In the genomic region with DNA sequence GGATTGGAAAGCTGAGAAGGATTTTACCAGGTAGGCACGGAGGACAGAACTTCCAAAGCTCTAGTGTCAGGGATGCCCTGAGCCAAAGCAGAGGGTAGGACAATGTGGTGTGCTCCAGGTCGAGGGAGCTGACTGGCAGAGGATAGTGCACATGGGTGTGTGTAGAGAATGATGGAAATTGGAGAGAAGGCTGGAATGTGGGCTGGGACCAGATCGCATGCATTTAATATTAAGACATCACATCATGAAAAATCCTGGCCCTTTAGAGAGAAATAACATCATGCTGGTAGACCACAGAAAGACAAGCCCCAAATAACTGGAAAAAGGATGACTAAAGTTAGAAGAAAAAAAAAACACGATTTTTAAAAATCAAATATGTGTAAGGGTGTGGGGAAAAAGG, we compare ENCODE assay signal across 26 cellular contexts.
A peak's percentile ranks its signal among the peaks of the same experiment; 100 is the strongest.
DNase-seq lines count a peak whose midpoint lies in the region; ATAC-seq and TF ChIP-seq lines count a peak whose summit lies in the region.
"Had no signal": no experiment of that assay in that cellular context is flagged by ENCODE, and none has a peak within 500 bp of the region (broad histone marks: within the 10 kb centered on the region; RNA-seq: fewer than 3 reads in every experiment).

No MANE protein-coding gene starts in this region.

- H3K4me3 Mint-ChIP-seq in activated CD8-positive, alpha-beta memory T cell treated with anti-CD3 and anti-CD28 coated beads, Interleukin-2, amount 10 ng/mL, durations not matched to agents 7 days and 5 days: no peak overlapping the region
- no peak overlapping the region for H3K4me3 Mint-ChIP-seq in neural crest cell
- H3K4me3 Mint-ChIP-seq in activated T-cell treated with anti-CD3 and anti-CD28 coated beads, Interleukin-2, amount 50 U/mL, for 4 hours: no peak overlapping the region
- H3K4me3 Mint-ChIP-seq: activated naive CD8-positive, alpha-beta T cell treated with anti-CD3 and anti-CD28 coated beads, Interleukin-2, amount 10 ng/mL, durations not matched to agents 7 days and 5 days; B cell; dendritic cell treated with granulocyte-macrophage colony-stimulating factor and Interleukin-4, amounts not matched to agents 40 ng/mL and 50 ng/mL, for 4 days; H9; stimulated activated naive B cell treated with anti-CD40 and anti-IgM and Interleukin-4, amounts not matched to agents 10 μg/mL and 1 μg/mL and 100 μg/mL, for 72 hours had no signal

- peaks cover 67% of the 10 kb centered on the region for H3K4me1 Mint-ChIP-seq in activated CD8-positive, alpha-beta memory T cell treated with anti-CD3 and anti-CD28 coated beads, Interleukin-2, amount 10 ng/mL, durations not matched to agents 7 days and 5 days
- peaks cover 38% of the 10 kb centered on the region for H3K4me1 Mint-ChIP-seq in neural crest cell
- peaks cover 21% of the 10 kb centered on the region for H3K4me1 Mint-ChIP-seq in activated T-cell treated with anti-CD3 and anti-CD28 coated beads, Interleukin-2, amount 50 U/mL, for 4 hours (ENCODE audit: low read depth)

- no peak for DNase-seq in activated CD8-positive, alpha-beta memory T cell treated with anti-CD3 and anti-CD28 coated beads, Interleukin-2, amount 10 ng/mL, durations not matched to agents 7 days and 5 days
- no peak for DNase-seq in activated CD8-positive, alpha-beta memory T cell treated with anti-CD3 and anti-CD28 coated beads for 24 hours
- DNase-seq in dedifferentiated amniotic fluid mesenchymal stem cell (ENCODE audit: extremely low spot score) (peak; percentile 75), neural crest cell (ENCODE audit: low read depth, low spot score) (no peak), NCI-H510A treated with DMSO at 0.1 percent for 48 hours (lab: John Stamatoyannopoulos, UW) (no peak)
- no peak for DNase-seq in activated T-cell treated with anti-CD3 and anti-CD28 coated beads, Interleukin-2, amount 50 U/mL, for 4 hours
- no peak for DNase-seq in activated effector memory CD4-positive, alpha-beta T cell treated with Interleukin-2 at 50 U/mL for 16 hours
- DNase-seq: activated CD4-positive, alpha-beta T cell treated with anti-CD3 and anti-CD28 coated beads for 4 hours; activated gamma-delta T cell treated with Interleukin-2 at 50 U/mL for 16 hours; activated naive CD8-positive, alpha-beta T cell treated with anti-CD3 and anti-CD28 coated beads, Interleukin-2, amount 10 ng/mL, durations not matched to agents 7 days and 5 days; activated T-cell treated with anti-CD3 and anti-CD28 coated beads, Interleukin-2, amount 50 U/mL, for 1 hour; esophagus squamous epithelium; gastrocnemius medialis; H9; naive thymus-derived CD4-positive, alpha-beta T cell; NCI-H1436; NCI-H2081; NCI-H748 treated with DMSO at 0.1 percent for 48 hours; Right ventricle myocardium superior; stimulated activated naive B cell treated with anti-CD40 and anti-IgM and Interleukin-4, amounts not matched to agents 10 μg/mL and 1 μg/mL and 100 μg/mL, for 72 hours; SW 1271 had no signal

- H3K36me3 Mint-ChIP-seq in activated CD8-positive, alpha-beta memory T cell treated with anti-CD3 and anti-CD28 coated beads, Interleukin-2, amount 10 ng/mL, durations not matched to agents 7 days and 5 days: no peaks in the 10 kb centered on the region
- no peaks in the 10 kb centered on the region for H3K36me3 Mint-ChIP-seq in neural crest cell (ENCODE audit: low read depth)
- no peaks in the 10 kb centered on the region for H3K36me3 Mint-ChIP-seq in activated T-cell treated with anti-CD3 and anti-CD28 coated beads, Interleukin-2, amount 50 U/mL, for 4 hours (ENCODE audit: insufficient read depth)
- H3K36me3 Mint-ChIP-seq: activated naive CD8-positive, alpha-beta T cell treated with anti-CD3 and anti-CD28 coated beads, Interleukin-2, amount 10 ng/mL, durations not matched to agents 7 days and 5 days; stimulated activated naive B cell treated with anti-CD40 and anti-IgM and Interleukin-4, amounts not matched to agents 10 μg/mL and 1 μg/mL and 100 μg/mL, for 72 hours had no signal

- H3K9me3 Mint-ChIP-seq in activated CD8-positive, alpha-beta memory T cell treated with anti-CD3 and anti-CD28 coated beads, Interleukin-2, amount 10 ng/mL, durations not matched to agents 7 days and 5 days (ENCODE audit: low read depth): no peaks in the 10 kb centered on the region
- H3K9me3 Mint-ChIP-seq in neural crest cell: no peaks in the 10 kb centered on the region
- no peaks in the 10 kb centered on the region for H3K9me3 Mint-ChIP-seq in activated T-cell treated with anti-CD3 and anti-CD28 coated beads, Interleukin-2, amount 50 U/mL, for 4 hours
- H3K9me3 Mint-ChIP-seq: activated naive CD8-positive, alpha-beta T cell treated with anti-CD3 and anti-CD28 coated beads, Interleukin-2, amount 10 ng/mL, durations not matched to agents 7 days and 5 days; dendritic cell treated with granulocyte-macrophage colony-stimulating factor and Interleukin-4, amounts not matched to agents 40 ng/mL and 50 ng/mL, for 4 days; H9; stimulated activated naive B cell treated with anti-CD40 and anti-IgM and Interleukin-4, amounts not matched to agents 10 μg/mL and 1 μg/mL and 100 μg/mL, for 72 hours had no signal

- peak overlapping the region; percentile 1 for H3K27ac Mint-ChIP-seq in activated CD8-positive, alpha-beta memory T cell treated with anti-CD3 and anti-CD28 coated beads, Interleukin-2, amount 10 ng/mL, durations not matched to agents 7 days and 5 days
- peak overlapping the region; percentile 60 for H3K27ac Mint-ChIP-seq in neural crest cell (ENCODE audit: unreplicated experiment)
- H3K27ac Mint-ChIP-seq: B cell; dendritic cell treated with granulocyte-macrophage colony-stimulating factor and Interleukin-4, amounts not matched to agents 40 ng/mL and 50 ng/mL, for 4 days; H9; stimulated activated naive B cell treated with anti-CD40 and anti-IgM and Interleukin-4, amounts not matched to agents 10 μg/mL and 1 μg/mL and 100 μg/mL, for 72 hours had no signal

- CTCF ChIA-PET in activated CD8-positive, alpha-beta memory T cell treated with anti-CD3 and anti-CD28 coated beads, Interleukin-2, amount 10 ng/mL, durations not matched to agents 7 days and 5 days (lab: Charles Lee): interaction anchor here (0.6 to 2.9 kb wide), 8 partner anchors 11 to 921 kb away, joined by 3 to 15 read pairs (median 7); no protein-coding TSS in a partner anchor

- no peak for ATAC-seq in activated CD8-positive, alpha-beta memory T cell treated with anti-CD3 and anti-CD28 coated beads, Interleukin-2, amount 10 ng/mL, durations not matched to agents 7 days and 5 days
- ATAC-seq in activated T-cell treated with anti-CD3 and anti-CD28 coated beads, Interleukin-2, amount 50 U/mL, for 4 hours: no peak
- ATAC-seq in esophagus mucosa: no peak
- ATAC-seq: gastrocnemius medialis; HepG2; naive thymus-derived CD4-positive, alpha-beta T cell; Panc1; stimulated activated naive B cell treated with anti-CD40 and anti-IgM and Interleukin-4, amounts not matched to agents 10 μg/mL and 1 μg/mL and 100 μg/mL, for 72 hours had no signal

- no peaks in the 10 kb centered on the region for H3K27me3 Mint-ChIP-seq in activated CD8-positive, alpha-beta memory T cell treated with anti-CD3 and anti-CD28 coated beads, Interleukin-2, amount 10 ng/mL, durations not matched to agents 7 days and 5 days
- peaks cover 31% of the 10 kb centered on the region for H3K27me3 Mint-ChIP-seq in neural crest cell (ENCODE audit: low read depth)
- H3K27me3 Mint-ChIP-seq in activated T-cell treated with anti-CD3 and anti-CD28 coated beads, Interleukin-2, amount 50 U/mL, for 4 hours (ENCODE audit: low read depth): no peaks in the 10 kb centered on the region
- H3K27me3 Mint-ChIP-seq: activated naive CD8-positive, alpha-beta T cell treated with anti-CD3 and anti-CD28 coated beads, Interleukin-2, amount 10 ng/mL, durations not matched to agents 7 days and 5 days; B cell had no signal

- no peak for TF ChIP-seq CTCF in neural crest cell (conservative IDR thresholded peaks at IDR 0.05)
